ENCODE assay signal across 15 cellular contexts in the genomic region with DNA sequence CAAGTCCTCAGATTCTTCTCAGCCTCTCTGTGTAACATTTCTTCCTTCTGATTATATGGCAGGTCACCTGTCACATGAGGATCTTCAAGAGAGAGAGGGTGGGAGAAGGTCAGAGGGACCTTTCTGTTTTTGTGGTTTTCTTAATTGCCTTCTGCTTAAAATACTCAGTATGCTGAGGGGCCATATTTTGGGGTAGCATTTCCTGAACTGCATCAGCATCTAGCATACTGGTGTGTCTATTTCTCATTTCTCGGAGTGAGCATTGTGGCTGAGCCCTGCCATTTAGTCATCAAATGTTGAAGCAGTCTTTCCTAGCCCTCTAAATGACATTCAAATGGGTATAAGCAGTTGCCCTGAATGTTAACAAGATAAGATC.
DNase-seq lines count a peak whose midpoint lies in the region; ATAC-seq, FAIRE-seq and TF ChIP-seq lines count a peak whose summit lies in the region.
"Had no signal": no experiment of that assay in that cellular context is flagged by ENCODE, and none has a peak within 500 bp of the region (broad histone marks: within the 10 kb centered on the region; RNA-seq: fewer than 3 reads in every experiment).

No MANE protein-coding gene starts in this region.

- H3K4me2 ChIP-seq in GM12878 (ENCODE audit: control insufficient read depth, insufficient read depth), result peak overlapping the region; percentile 53

- peak overlapping the region; percentile 37 for H2AFZ ChIP-seq in GM12878 (ENCODE audit: control insufficient read depth, low read depth, low read length)

- intact Hi-C loops in GM12878 (cut with micrococcal nuclease; ENCODE audit: unreplicated experiment), result no loop called here
- intact Hi-C loops in left cardiac atrium (cut with DNase I), result no loop called here

- H3K36me3 Mint-ChIP-seq in HFFc6 (ENCODE audit: low read depth), result no peaks in the 10 kb centered on the region
- H3K36me3 Mint-ChIP-seq: naive thymus-derived CD8-positive, alpha-beta T cell had no signal

- in situ Hi-C loops in GM13977 (cut with MboI; ENCODE audit: low pct_unique_long_range_greater_than_20kb, low sequenced_read_pairs, unreplicated experiment) (no loop called here), GM12878 (cut with MboI) (no loop called here)

- H3K27ac ChIP-seq in GM12878 (ENCODE audit: control insufficient read depth, insufficient read depth), result no peak overlapping the region

- peaks cover 1% of the 10 kb centered on the region; the same call in 1 of the 2 replicates for H3K27me3 Mint-ChIP-seq in HFFc6 (ENCODE audit: insufficient read depth)

- no peak for TF ChIP-seq RAD21 in GM12878 (IDR thresholded peaks at IDR 0.05; ENCODE audit: insufficient read depth, low read depth, low read length)

- no peak overlapping the region for H3K4me3 Mint-ChIP-seq in HFFc6
- H3K4me3 Mint-ChIP-seq: naive thymus-derived CD8-positive, alpha-beta T cell had no signal

- no peak overlapping the region for H3K4me3 ChIP-seq in GM12878

- peak; percentile 25 for DNase-seq in GM13977 (ENCODE audit: low spot score)
- peak; percentile 60 for DNase-seq in GM12878 (ENCODE audit: low read depth, low spot score)
- DNase-seq in left cardiac atrium, result no peak
- no peak for DNase-seq in NCI-H1436 (lab: John Stamatoyannopoulos, UW)
- no peak for DNase-seq in HFFc6
- DNase-seq: amygdala; naive thymus-derived CD8-positive, alpha-beta T cell; NCI-H2171; NCI-H774; posterior cingulate gyrus; stimulated activated CD4-positive, alpha-beta T cell treated with anti-CD3 and anti-CD28 coated beads, Interleukin-4, amount 100 ng/mL, for 4 hours; stimulated activated CD8-positive, alpha-beta memory T cell treated with anti-CD3 and anti-CD28 coated beads, Interleukin-4, amount 100 ng/mL, for 48 hours had no signal

- CTCF ChIA-PET in GM12878 (lab: Yijun Ruan, JAX), result interaction anchor here (1.1 to 9.1 kb wide), 3 partner anchors 11 to 22 kb away, joined by 3 to 68 read pairs (median 13); no protein-coding TSS in a partner anchor

- no peak overlapping the region for H3K27ac Mint-ChIP-seq in HFFc6

- WGBS in GM12878 (ENCODE audit: insufficient coverage, insufficient replicate concordance, low lambda C conversion rate, missing lambda C conversion rate), result 0% methylated on average over 1 of the region's 1 CpG

- TF ChIP-seq EP300 in GM12878 (IDR thresholded peaks at IDR 0.05; ENCODE audit: borderline replicate concordance in 1 of 2, control insufficient read depth in 1 of 2, low read depth in 2 of 2, low read length in 2 of 2), result no peak

- ATAC-seq in GM18868 (IDR thresholded peaks at IDR 0.05; ENCODE audit: unreplicated experiment) (peak; percentile 77), HG02885 (IDR thresholded peaks at IDR 0.05; ENCODE audit: poor library complexity, unreplicated experiment) (peak; percentile 75), GM12878 (peak; percentile 83), left cardiac atrium (no peak)
- ATAC-seq: naive thymus-derived CD8-positive, alpha-beta T cell had no signal

- RAD21 ChIA-PET in GM12878 (lab: Charles Lee; ENCODE audit: unreplicated experiment), result interaction anchor here (1.0 to 2.2 kb wide), 3 partner anchors 18 to 185 kb away, joined by 5 read pairs; no protein-coding TSS in a partner anchor

- H3K36me3 ChIP-seq in GM12878 (ENCODE audit: control insufficient read depth in 2 of 2, insufficient read depth in 2 of 2, low read length in 1 of 2), result no peaks in the 10 kb centered on the region

- SMC1A ChIA-PET in GM12878 (lab: Charles Lee; ENCODE audit: uncharacterized antibody, unreplicated experiment), result interaction anchor here (0.8 to 3.4 kb wide), 7 partner anchors 16 to 586 kb away, joined by 3 to 20 read pairs (median 8); no protein-coding TSS in a partner anchor

- no peaks in the 10 kb centered on the region for H3K79me2 ChIP-seq in GM12878 (ENCODE audit: control insufficient read depth, insufficient read depth, low read length)

- peaks cover 35% of the 10 kb centered on the region for H3K4me1 ChIP-seq in GM12878 (ENCODE audit: control insufficient read depth, insufficient read depth, low read length)

- FAIRE-seq in GM12878 (lab: Jason Lieb, UNC), result no peak
- FAIRE-seq: TTC549 had no signal

- POLR2A ChIA-PET in GM12878 (lab: Charles Lee), result no interaction called here

- no peaks in the 10 kb centered on the region for H3K9me3 Mint-ChIP-seq in HFFc6
- H3K9me3 Mint-ChIP-seq: naive thymus-derived CD8-positive, alpha-beta T cell had no signal

- no peak overlapping the region for H3K9ac ChIP-seq in GM12878 (ENCODE audit: control insufficient read depth, insufficient read depth, low read length)

- no peaks in the 10 kb centered on the region for H4K20me1 ChIP-seq in GM12878 (ENCODE audit: control insufficient read depth, insufficient read depth)

- no peaks in the 10 kb centered on the region for H3K27me3 ChIP-seq in GM12878 (replicated peaks in 1 of 2; ENCODE audit: control insufficient read depth in 2 of 2, insufficient read depth in 2 of 2, low read length in 1 of 2)

- no peaks in the 10 kb centered on the region for H3K4me1 Mint-ChIP-seq in HFFc6 (ENCODE audit: low read depth)

- no peaks in the 10 kb centered on the region; the same call in 2 of the 3 replicates for H3K9me3 ChIP-seq in GM12878 (replicated peaks; ENCODE audit: control insufficient read depth, insufficient read depth, low read length)

- TF ChIP-seq CTCF in GM13977 (IDR thresholded peaks at IDR 0.05; ENCODE audit: extremely low read depth, insufficient read depth, missing control alignments) (no peak), GM12878 (IDR thresholded peaks at IDR 0.05 in 2 of 3, conservative IDR thresholded peaks at IDR 0.05 in 1 of 3; ENCODE audit: control insufficient read depth in 2 of 3, extremely low read depth in 1 of 3, insufficient read depth in 1 of 3, low read depth in 3 of 3, low read length in 3 of 3) (no peak), HFFc6 (IDR thresholded peaks at IDR 0.05) (no peak)

- TF ChIP-seq POLR2A in GM12878 (IDR thresholded peaks at IDR 0.05; ENCODE audit: low read depth, low read length), result no peak

- BruUV-seq in GM12878 (replicated peaks; lab: Mats Ljungman, UMichigan), result no TSS peak

TF ChIP-seq in GM12878, 131 proteins besides CTCF, POLR2A, EP300 and RAD21 (continues in another document):
- TF ChIP-seq JUNB (IDR thresholded peaks at IDR 0.05) (peak; percentile 45), NFIC (IDR thresholded peaks at IDR 0.05; ENCODE audit: low read depth, low read length) (peak; percentile 39; the same call in 1 of the 2 replicates), TCF7 (IDR thresholded peaks at IDR 0.05; ENCODE audit: borderline replicate concordance) (no peak), CBX5 (IDR thresholded peaks at IDR 0.05; ENCODE audit: low read depth) (no peak), MEF2B (IDR thresholded peaks at IDR 0.05; ENCODE audit: partially characterized antibody, poor library complexity, severe bottlenecking) (peak; percentile 60), CHD1 (IDR thresholded peaks at IDR 0.05; ENCODE audit: low read depth, low read length) (no peak), MEF2A (IDR thresholded peaks at IDR 0.05; ENCODE audit: insufficient read depth, low read depth, low read length) (0 out of 2 replicates have a peak, but pooled peaks have one; percentile 26)
- TF ChIP-seq, protein P1, sequence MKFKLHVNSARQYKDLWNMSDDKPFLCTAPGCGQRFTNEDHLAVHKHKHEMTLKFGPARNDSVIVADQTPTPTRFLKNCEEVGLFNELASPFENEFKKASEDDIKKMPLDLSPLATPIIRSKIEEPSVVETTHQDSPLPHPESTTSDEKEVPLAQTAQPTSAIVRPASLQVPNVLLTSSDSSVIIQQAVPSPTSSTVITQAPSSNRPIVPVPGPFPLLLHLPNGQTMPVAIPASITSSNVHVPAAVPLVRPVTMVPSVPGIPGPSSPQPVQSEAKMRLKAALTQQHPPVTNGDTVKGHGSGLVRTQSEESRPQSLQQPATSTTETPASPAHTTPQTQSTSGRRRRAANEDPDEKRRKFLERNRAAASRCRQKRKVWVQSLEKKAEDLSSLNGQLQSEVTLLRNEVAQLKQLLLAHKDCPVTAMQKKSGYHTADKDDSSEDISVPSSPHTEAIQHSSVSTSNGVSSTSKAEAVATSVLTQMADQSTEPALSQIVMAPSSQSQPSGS (IDR thresholded peaks at IDR 0.05; ENCODE audit: low read length), result peak; percentile 59
- TF ChIP-seq, protein P2, sequence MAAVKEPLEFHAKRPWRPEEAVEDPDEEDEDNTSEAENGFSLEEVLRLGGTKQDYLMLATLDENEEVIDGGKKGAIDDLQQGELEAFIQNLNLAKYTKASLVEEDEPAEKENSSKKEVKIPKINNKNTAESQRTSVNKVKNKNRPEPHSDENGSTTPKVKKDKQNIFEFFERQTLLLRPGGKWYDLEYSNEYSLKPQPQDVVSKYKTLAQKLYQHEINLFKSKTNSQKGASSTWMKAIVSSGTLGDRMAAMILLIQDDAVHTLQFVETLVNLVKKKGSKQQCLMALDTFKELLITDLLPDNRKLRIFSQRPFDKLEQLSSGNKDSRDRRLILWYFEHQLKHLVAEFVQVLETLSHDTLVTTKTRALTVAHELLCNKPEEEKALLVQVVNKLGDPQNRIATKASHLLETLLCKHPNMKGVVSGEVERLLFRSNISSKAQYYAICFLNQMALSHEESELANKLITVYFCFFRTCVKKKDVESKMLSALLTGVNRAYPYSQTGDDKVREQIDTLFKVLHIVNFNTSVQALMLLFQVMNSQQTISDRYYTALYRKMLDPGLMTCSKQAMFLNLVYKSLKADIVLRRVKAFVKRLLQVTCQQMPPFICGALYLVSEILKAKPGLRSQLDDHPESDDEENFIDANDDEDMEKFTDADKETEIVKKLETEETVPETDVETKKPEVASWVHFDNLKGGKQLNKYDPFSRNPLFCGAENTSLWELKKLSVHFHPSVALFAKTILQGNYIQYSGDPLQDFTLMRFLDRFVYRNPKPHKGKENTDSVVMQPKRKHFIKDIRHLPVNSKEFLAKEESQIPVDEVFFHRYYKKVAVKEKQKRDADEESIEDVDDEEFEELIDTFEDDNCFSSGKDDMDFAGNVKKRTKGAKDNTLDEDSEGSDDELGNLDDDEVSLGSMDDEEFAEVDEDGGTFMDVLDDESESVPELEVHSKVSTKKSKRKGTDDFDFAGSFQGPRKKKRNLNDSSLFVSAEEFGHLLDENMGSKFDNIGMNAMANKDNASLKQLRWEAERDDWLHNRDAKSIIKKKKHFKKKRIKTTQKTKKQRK (IDR thresholded peaks at IDR 0.05; ENCODE audit: low read depth, low read length), result no peak
- TF ChIP-seq, protein P3, sequence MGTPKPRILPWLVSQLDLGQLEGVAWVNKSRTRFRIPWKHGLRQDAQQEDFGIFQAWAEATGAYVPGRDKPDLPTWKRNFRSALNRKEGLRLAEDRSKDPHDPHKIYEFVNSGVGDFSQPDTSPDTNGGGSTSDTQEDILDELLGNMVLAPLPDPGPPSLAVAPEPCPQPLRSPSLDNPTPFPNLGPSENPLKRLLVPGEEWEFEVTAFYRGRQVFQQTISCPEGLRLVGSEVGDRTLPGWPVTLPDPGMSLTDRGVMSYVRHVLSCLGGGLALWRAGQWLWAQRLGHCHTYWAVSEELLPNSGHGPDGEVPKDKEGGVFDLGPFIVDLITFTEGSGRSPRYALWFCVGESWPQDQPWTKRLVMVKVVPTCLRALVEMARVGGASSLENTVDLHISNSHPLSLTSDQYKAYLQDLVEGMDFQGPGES (IDR thresholded peaks at IDR 0.05), result no peak

Comparison
In these comparisons a context has a peak if more than half of its experiments do, and no peak if none do; other contexts are left out.
1. DNase-seq: peak in GM13977 (single experiment) and GM12878 (single experiment); none in left cardiac atrium (single experiment), NCI-H1436 (single experiment) and HFFc6 (single experiment).
2. ATAC-seq: peak in GM18868 (single experiment), HG02885 (single experiment) and GM12878 (single experiment); none in left cardiac atrium (0 of 2).